In genomic region chr1:26784023-26784871, GRCh38 we compare ENCODE assay signal across 8 cellular contexts. TPM values are rescaled to one million over a fixed set of nuclear protein-coding genes. Genes with fewer than 3 reads are reported as not detected.
DNase-seq lines count a peak whose midpoint lies in the region; ATAC-seq and TF ChIP-seq lines count a peak whose summit lies in the region.

No MANE protein-coding gene starts in this region.

- peaks cover 17% of the 10 kb centered on the region for H3K36me3 Mint-ChIP-seq in mesothelial cell of epicardium

- H3K4me1 Mint-ChIP-seq in mesothelial cell of epicardium = peaks cover 51% of the 10 kb centered on the region

- H3K9me3 Mint-ChIP-seq in mesothelial cell of epicardium = no peaks in the 10 kb centered on the region

- H3K27me3 ChIP-seq in H7 (ENCODE audit: control insufficient read depth, insufficient read depth, low read length) = no peaks in the 10 kb centered on the region

- H3K4me3 Mint-ChIP-seq in mesothelial cell of epicardium = no peak overlapping the region

- peak overlapping the region; percentile 99 for H3K27ac Mint-ChIP-seq in mesothelial cell of epicardium

- peak overlapping the region; percentile 86 for H3K27ac ChIP-seq in cingulate gyrus (ENCODE audit: low read depth, low read length)

- no peaks in the 10 kb centered on the region for H3K27me3 Mint-ChIP-seq in mesothelial cell of epicardium (ENCODE audit: low read depth)

- no peak overlapping the region for H3K4me3 ChIP-seq in H7 (ENCODE audit: insufficient read depth, low read depth, low read length)

- DNase-seq in H7 = peak; percentile 73
- DNase-seq in NCI-H69 (lab: John Stamatoyannopoulos, UW) = peak; percentile 85
- no peak for DNase-seq in mesothelial cell of epicardium (ENCODE audit: low spot score in 2 of 2, unreplicated experiment in 2 of 2)
- no peak for DNase-seq in COLO829 (ENCODE audit: low spot score)
- DNase-seq in activated CD4-positive, alpha-beta T cell treated with anti-CD3 and anti-CD28 coated beads, Interleukin-2, amount 50 U/mL, for 1 hour = no peak
- DNase-seq in central memory CD4-positive, alpha-beta T cell = no peak

- ATAC-seq in GM21825 (IDR thresholded peaks at IDR 0.05; ENCODE audit: unreplicated experiment) = no peak

- H3K36me3 ChIP-seq in H7 (replicated peaks; ENCODE audit: control insufficient read depth, insufficient read depth, low read length) = peaks cover 13% of the 10 kb centered on the region

- no peak for TF ChIP-seq CTCF in mesothelial cell of epicardium (IDR thresholded peaks at IDR 0.05; ENCODE audit: unreplicated experiment)

RNA-seq across cellular contexts. Expression of gene PIGV, which starts 3.5 kb away (rescaled TPM):
- total RNA-seq in H7 (2014; rRNA removed; shearing (Covaris generic)) = 28.3 TPM in 2 replicates
- 10.7 to 14.0 TPM (median 13.1 TPM) in 3 replicates for total RNA-seq in mesothelial cell of epicardium

RNA-seq across cellular contexts. Expression of gene ZDHHC18, which starts 42.2 kb away (rescaled TPM):
- total RNA-seq in H7 (2014; rRNA removed; shearing (Covaris generic)) = 45.5 and 50.0 TPM in 2 replicates
- total RNA-seq in mesothelial cell of epicardium = 25.8 to 28.8 TPM (median 28.4 TPM) in 3 replicates

Comparison
In these comparisons a context has a peak if more than half of its experiments do, and no peak if none do; other contexts are left out.
1. DNase-seq: peak in H7 (single experiment) and NCI-H69 (single experiment); none in mesothelial cell of epicardium (0 of 2), COLO829 (single experiment), activated CD4-positive, alpha-beta T cell treated with anti-CD3 and anti-CD28 coated beads, Interleukin-2, amount 50 U/mL, for 1 hour (single experiment) and central memory CD4-positive, alpha-beta T cell (single experiment).